Comparison of ENCODE assay signal across 8 cellular contexts in the genomic region with DNA sequence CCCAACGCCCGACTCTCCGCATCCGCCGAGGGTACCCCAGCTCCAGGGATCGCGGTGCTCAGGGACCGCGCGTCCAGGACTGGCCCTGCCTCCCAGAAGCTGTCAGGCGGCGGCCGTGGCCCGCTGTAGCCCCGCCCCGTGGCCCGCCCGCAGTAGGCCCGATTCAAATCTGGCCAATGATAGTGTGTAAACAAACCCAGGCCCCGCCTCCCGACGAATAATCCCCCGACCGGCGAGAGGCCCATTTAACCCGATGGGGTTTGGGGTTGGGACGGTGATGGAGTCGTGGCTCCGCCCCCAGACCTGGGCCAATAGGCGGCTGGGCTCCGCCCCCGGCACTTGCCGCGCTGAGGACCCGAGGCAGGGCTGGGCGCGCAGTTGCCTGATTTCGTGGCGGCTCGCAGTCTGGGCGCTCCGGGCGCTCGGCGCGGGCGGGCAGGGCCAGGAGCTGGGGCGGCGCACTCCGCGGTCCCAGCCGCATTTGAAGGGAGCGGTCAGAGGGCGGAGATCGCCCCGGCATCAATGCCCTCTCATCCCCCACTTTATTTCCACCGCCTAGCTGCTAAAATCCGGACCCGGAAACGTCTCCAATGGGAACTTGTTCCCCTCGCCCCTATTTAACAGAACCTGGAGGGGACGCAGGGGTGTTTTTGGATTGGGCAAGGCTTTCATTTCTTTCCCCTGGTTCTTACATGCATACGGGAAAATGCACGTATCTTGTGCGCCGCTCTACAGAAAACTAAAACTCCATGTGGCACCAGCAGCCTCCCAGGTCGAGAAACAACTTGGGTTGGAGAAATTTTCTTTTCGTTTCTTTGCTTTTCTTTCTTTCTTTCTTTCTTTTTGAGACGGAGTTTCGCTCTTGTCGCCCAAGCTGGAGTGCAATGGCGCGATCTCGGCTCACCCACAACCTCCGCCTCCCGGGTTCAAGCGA. TPM values are rescaled to one million over a fixed set of nuclear protein-coding genes. Genes with fewer than 3 reads are reported as not detected.
DNase-seq lines count a peak whose midpoint lies in the region; ATAC-seq and TF ChIP-seq lines count a peak whose summit lies in the region.

No MANE protein-coding gene starts in this region.

- ATAC-seq in HG02642 (IDR thresholded peaks at IDR 0.05; ENCODE audit: poor library complexity, unreplicated experiment) = peak; percentile 96

- H3K9me3 Mint-ChIP-seq in activated naive CD8-positive, alpha-beta T cell treated with anti-CD3 and anti-CD28 coated beads for 36 hours = no peaks in the 10 kb centered on the region
- no peaks in the 10 kb centered on the region for H3K9me3 Mint-ChIP-seq in osteocyte (ENCODE audit: unreplicated experiment)

- peak; percentile 99 for DNase-seq in NCI-H1105 (lab: John Stamatoyannopoulos, UW)
- DNase-seq in SKM-1 (lab: John Stamatoyannopoulos, UW; ENCODE audit: unreplicated experiment) = peak; percentile 76
- DNase-seq in activated naive CD8-positive, alpha-beta T cell treated with anti-CD3 and anti-CD28 coated beads for 36 hours = peak; percentile 98
- DNase-seq in head of caudate nucleus = peak; percentile 98 to 100 (median 100)
- DNase-seq in osteocyte (ENCODE audit: extremely low spot score, unreplicated experiment) = peak; percentile 100

- H3K27ac Mint-ChIP-seq in activated naive CD8-positive, alpha-beta T cell treated with anti-CD3 and anti-CD28 coated beads for 36 hours = peak overlapping the region; percentile 90
- H3K27ac Mint-ChIP-seq in osteocyte (ENCODE audit: unreplicated experiment) = peak overlapping the region; percentile 92

- peaks cover 3% of the 10 kb centered on the region for H3K27me3 Mint-ChIP-seq in activated naive CD8-positive, alpha-beta T cell treated with anti-CD3 and anti-CD28 coated beads for 36 hours
- H3K27me3 Mint-ChIP-seq in osteocyte (ENCODE audit: unreplicated experiment) = no peaks in the 10 kb centered on the region

- peak overlapping the region; percentile 92 for H3K27ac ChIP-seq in thymus (ENCODE audit: low read depth)

- peaks cover 26% of the 10 kb centered on the region for H3K4me1 Mint-ChIP-seq in activated naive CD8-positive, alpha-beta T cell treated with anti-CD3 and anti-CD28 coated beads for 36 hours
- H3K4me1 Mint-ChIP-seq in osteocyte (ENCODE audit: unreplicated experiment) = peaks cover 26% of the 10 kb centered on the region

- TF ChIP-seq POLR2A in GM10847 (IDR thresholded peaks at IDR 0.05; ENCODE audit: extremely low read depth, insufficient read length) = peak; percentile 88

- H3K4me3 Mint-ChIP-seq in activated naive CD8-positive, alpha-beta T cell treated with anti-CD3 and anti-CD28 coated beads for 36 hours = peak overlapping the region; percentile 87
- peak overlapping the region; percentile 88 for H3K4me3 Mint-ChIP-seq in osteocyte (ENCODE audit: unreplicated experiment)

- H3K36me3 Mint-ChIP-seq in activated naive CD8-positive, alpha-beta T cell treated with anti-CD3 and anti-CD28 coated beads for 36 hours = no peaks in the 10 kb centered on the region
- no peaks in the 10 kb centered on the region for H3K36me3 Mint-ChIP-seq in osteocyte (ENCODE audit: unreplicated experiment)

- H3K27me3 ChIP-seq in thymus (ENCODE audit: control insufficient read depth, insufficient read depth) = peaks cover 2% of the 10 kb centered on the region

- H3K36me3 ChIP-seq in thymus (ENCODE audit: control insufficient read depth, insufficient read depth) = no peaks in the 10 kb centered on the region

- intact Hi-C loops in head of caudate nucleus (cut with DNase I) = loop anchor here (5.0 kb wide), 1 partner anchor 97 kb away; no protein-coding TSS in a partner anchor

- H3K4me1 ChIP-seq in thymus (ENCODE audit: control insufficient read depth, insufficient read depth, low read length) = no peaks in the 10 kb centered on the region

- WGBS in thymus = 4% methylated on average over 77 of the region's 77 CpGs

- H3K9me3 ChIP-seq in thymus (ENCODE audit: control insufficient read depth) = no peaks in the 10 kb centered on the region

- H3K4me3 ChIP-seq in thymus (ENCODE audit: low read length) = peak overlapping the region; percentile 72

- TF ChIP-seq CTCF in osteocyte (IDR thresholded peaks at IDR 0.05) = no peak

RNA-seq across cellular contexts. Expression of a gene that starts 8.4 kb away (rescaled TPM):
- 10 to 100 TPM in 1 of 2 experiments, 1 to 10 TPM in 1; 8.9 to 10.2 TPM for total RNA-seq in activated naive CD8-positive, alpha-beta T cell treated with anti-CD3 and anti-CD28 coated beads for 36 hours
- 17.1 and 20.4 TPM in 2 replicates for total RNA-seq in osteocyte
- polyA plus RNA-seq in thymus = 8.1 TPM

RNA-seq across cellular contexts. Expression of a gene that starts 27.6 kb away (rescaled TPM):
- total RNA-seq in activated naive CD8-positive, alpha-beta T cell treated with anti-CD3 and anti-CD28 coated beads for 36 hours = under 1 TPM; 0.19 to 0.22 TPM
- not detected in 2 replicates for total RNA-seq in osteocyte
- 0.39 TPM for polyA plus RNA-seq in thymus

Comparison
In these comparisons a context has a peak if more than half of its experiments do, and no peak if none do; other contexts are left out.
1. Peak in every context shown above with its lines: DNase-seq, ATAC-seq, H3K4me3 ChIP-seq and H3K27ac ChIP-seq.